In the genomic region with DNA sequence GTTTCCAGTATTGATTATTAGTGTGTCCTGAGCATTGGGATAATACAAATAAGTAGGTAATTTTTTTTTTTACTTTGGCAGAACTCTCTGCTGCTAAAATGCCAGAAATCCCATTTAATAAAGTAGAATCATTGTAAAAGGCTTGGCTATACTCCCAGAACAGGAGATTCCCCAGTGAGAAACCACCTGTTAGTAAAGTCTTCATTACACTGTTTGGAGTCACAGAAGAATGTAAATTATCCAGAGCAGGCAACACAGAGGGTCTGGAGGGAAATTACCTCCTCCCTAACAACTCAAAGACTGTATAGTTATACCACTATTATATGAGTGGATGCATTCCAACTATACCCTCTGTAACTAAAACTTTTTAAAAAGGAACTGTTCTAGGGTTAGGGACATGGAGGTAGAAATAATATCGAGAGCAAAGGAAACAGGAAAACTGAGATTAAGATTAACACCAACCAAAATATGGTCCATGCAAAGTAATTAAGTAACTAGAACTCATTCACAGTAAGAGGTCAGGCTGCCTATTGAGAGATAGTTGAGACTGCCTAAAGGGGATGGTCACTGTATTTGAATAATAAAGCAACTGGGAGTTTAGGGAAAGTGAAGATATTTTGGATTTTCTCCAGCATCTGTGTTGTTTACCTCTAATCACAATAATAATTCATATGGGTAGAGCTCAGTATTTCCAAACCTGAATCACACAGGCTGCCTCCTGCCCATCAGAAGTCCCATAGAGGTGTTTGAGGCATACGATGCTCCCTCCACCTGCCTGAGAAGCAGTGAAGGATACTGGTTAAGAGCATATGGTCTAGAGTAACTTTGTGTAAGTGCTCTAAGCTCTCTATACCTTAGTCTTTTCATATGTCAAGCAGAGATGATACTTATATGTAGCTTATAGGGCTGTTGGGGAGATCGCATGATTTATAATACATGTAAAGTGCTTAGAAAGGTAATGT, we compare ENCODE assay signal across 23 cellular contexts. TPM values are rescaled to one million over a fixed set of nuclear protein-coding genes. Genes with fewer than 3 reads are reported as not detected.
DNase-seq lines count a peak whose midpoint lies in the region; ATAC-seq and TF ChIP-seq lines count a peak whose summit lies in the region.
"Had no signal": no experiment of that assay in that cellular context is flagged by ENCODE, and none has a peak within 500 bp of the region (broad histone marks: within the 10 kb centered on the region; RNA-seq: fewer than 3 reads in every experiment).

No MANE protein-coding gene starts in this region.

- H3K4me1 Mint-ChIP-seq in WTC11, result peaks cover 32% of the 10 kb centered on the region
- H3K4me1 Mint-ChIP-seq: activated CD4-positive, alpha-beta T cell treated with anti-CD3 and anti-CD28 coated beads for 36 hours; activated naive CD4-positive, alpha-beta T cell treated with anti-CD3 and anti-CD28 coated beads, Interleukin-2, amount 50 U/mL, for 24 hours; CD4-positive, CD25-positive, alpha-beta regulatory T cell had no signal

- H3K27me3 ChIP-seq in iPS-18a (ENCODE audit: control insufficient read depth, insufficient read depth, low read length) (no peaks in the 10 kb centered on the region), Karpas-422 (ENCODE audit: low read length) (no peaks in the 10 kb centered on the region)
- H3K27me3 ChIP-seq: esophagus muscularis mucosa, gastrocnemius medialis had no signal

- ATAC-seq in WTC11 (peak; percentile 86), HG03039 (IDR thresholded peaks at IDR 0.05; ENCODE audit: unreplicated experiment) (no peak)
- ATAC-seq: activated CD4-positive, alpha-beta T cell treated with anti-CD3 and anti-CD28 coated beads for 36 hours; gastrocnemius medialis; GM12878; Right ventricle myocardium inferior; stimulated activated naive CD8-positive, alpha-beta T cell treated with anti-CD3 and anti-CD28 coated beads, Interleukin-15, Interleukin-2, amounts not matched to agents 100 U/mL and 50 U/mL, for 24 hours had no signal

- H3K4me3 ChIP-seq in iPS-18a (ENCODE audit: low read length), result peak overlapping the region; percentile 18
- no peak overlapping the region for H3K4me3 ChIP-seq in Karpas-422 (ENCODE audit: low read length)
- H3K4me3 ChIP-seq: esophagus muscularis mucosa, gastrocnemius medialis, GM12878 had no signal

- TF ChIP-seq EP300 in Ishikawa (IDR thresholded peaks at IDR 0.05; ENCODE audit: borderline replicate concordance), result peak; percentile 65; the same call in 1 of the 2 replicates

- peak overlapping the region; percentile 87 for H3K27ac Mint-ChIP-seq in WTC11
- H3K27ac Mint-ChIP-seq: activated CD4-positive, alpha-beta T cell treated with anti-CD3 and anti-CD28 coated beads for 36 hours; activated naive CD4-positive, alpha-beta T cell treated with anti-CD3 and anti-CD28 coated beads, Interleukin-2, amount 50 U/mL, for 24 hours; activated T-helper 1 cell treated with anti-CD3 and anti-CD28 coated beads, Interleukin-12 subunit alpha, Interleukin-12 subunit beta, Interleukin-2, Interleukin-4 antibody, amounts not matched to agents 30 ng/mL and 10 ng/mL and 1 ng/mL, durations not matched to agents 14 hours and 24 hours and 36 hours; CD4-positive, CD25-positive, alpha-beta regulatory T cell had no signal

- H3K9me3 Mint-ChIP-seq in WTC11, result no peaks in the 10 kb centered on the region
- H3K9me3 Mint-ChIP-seq: activated naive CD4-positive, alpha-beta T cell treated with anti-CD3 and anti-CD28 coated beads, Interleukin-2, amount 50 U/mL, for 24 hours; activated T-helper 1 cell treated with anti-CD3 and anti-CD28 coated beads, Interleukin-12 subunit alpha, Interleukin-12 subunit beta, Interleukin-2, Interleukin-4 antibody, amounts not matched to agents 30 ng/mL and 10 ng/mL and 1 ng/mL, durations not matched to agents 14 hours and 24 hours and 36 hours had no signal

- H3K9me3 ChIP-seq in iPS-18a (ENCODE audit: control insufficient read depth, low read depth, low read length) (no peaks in the 10 kb centered on the region), Karpas-422 (ENCODE audit: low read length) (no peaks in the 10 kb centered on the region)
- H3K9me3 ChIP-seq: esophagus muscularis mucosa, gastrocnemius medialis had no signal

- no peaks in the 10 kb centered on the region for H3K9me2 ChIP-seq in Karpas-422 (replicated peaks; ENCODE audit: insufficient read depth, low read length)

- no peak for TF ChIP-seq RAD21 in Ishikawa (IDR thresholded peaks at IDR 0.05; ENCODE audit: low read depth)

- no peaks in the 10 kb centered on the region for H3K79me2 ChIP-seq in Karpas-422 (ENCODE audit: low read length)

- TF ChIP-seq CTCF in WTC11 (IDR thresholded peaks at IDR 0.05) (no peak), GM10248 (IDR thresholded peaks at IDR 0.05; ENCODE audit: control extremely low read depth, extremely low read depth, low read depth, missing control alignments) (no peak)

- H3K4me2 ChIP-seq in Karpas-422 (ENCODE audit: low read depth, low read length, poor library complexity, severe bottlenecking), result no peak overlapping the region

- H3K36me3 ChIP-seq in iPS-18a (ENCODE audit: control insufficient read depth, low read depth, low read length) (no peaks in the 10 kb centered on the region), Karpas-422 (ENCODE audit: insufficient read depth, low read length) (no peaks in the 10 kb centered on the region)
- H3K36me3 ChIP-seq: esophagus muscularis mucosa, gastrocnemius medialis had no signal

- DNase-seq in DMS 273 (lab: John Stamatoyannopoulos, UW; ENCODE audit: unreplicated experiment) (peak; percentile 85), WTC11 (ENCODE audit: low spot score) (no peak), activated T-cell treated with anti-CD3 and anti-CD28 coated beads for 4 hours (no peak), GM10248 (ENCODE audit: extremely low spot score) (no peak), Karpas-422 (no peak)
- DNase-seq: activated CD4-positive, alpha-beta T cell treated with anti-CD3 and anti-CD28 coated beads for 36 hours; aorta; CD4-positive, CD25-positive, alpha-beta regulatory T cell; gastrocnemius medialis; hypothalamus; mammary epithelial cell; NCI-H82; OCI-M1; stimulated activated CD4-positive, alpha-beta T cell treated with anti-CD3 and anti-CD28 coated beads, Interleukin-4, amount 100 ng/mL, for 4 hours; stimulated activated naive CD8-positive, alpha-beta T cell treated with anti-CD3 and anti-CD28 coated beads, Interleukin-15, Interleukin-2, amounts not matched to agents 100 U/mL and 50 U/mL, for 24 hours had no signal

- CTCF ChIA-PET in WTC11 (lab: Charles Lee), result interaction anchor here (1.5 kb wide), 1 partner anchor 34 kb away, joined by 7 read pairs; a partner anchor contains a TSS
- CTCF ChIA-PET in GM10248 (lab: Yijun Ruan, JAX), result interaction anchor here (1.1 kb wide), 1 partner anchor 23 kb away, joined by 3 read pairs; no protein-coding TSS in a partner anchor

- no peak overlapping the region for H2AFZ ChIP-seq in Karpas-422 (ENCODE audit: low read length)

- H3K4me3 Mint-ChIP-seq in WTC11, result peak overlapping the region; percentile 17
- H3K4me3 Mint-ChIP-seq: activated CD4-positive, alpha-beta T cell treated with anti-CD3 and anti-CD28 coated beads for 36 hours; activated naive CD4-positive, alpha-beta T cell treated with anti-CD3 and anti-CD28 coated beads, Interleukin-2, amount 50 U/mL, for 24 hours; activated T-helper 1 cell treated with anti-CD3 and anti-CD28 coated beads, Interleukin-12 subunit alpha, Interleukin-12 subunit beta, Interleukin-2, Interleukin-4 antibody, amounts not matched to agents 30 ng/mL and 10 ng/mL and 1 ng/mL, durations not matched to agents 14 hours and 24 hours and 36 hours; CD4-positive, CD25-positive, alpha-beta regulatory T cell had no signal

- peaks cover 21% of the 10 kb centered on the region for H3K4me1 ChIP-seq in iPS-18a (ENCODE audit: control insufficient read depth, low read depth, low read length)
- no peaks in the 10 kb centered on the region for H3K4me1 ChIP-seq in Karpas-422 (ENCODE audit: low read length)
- H3K4me1 ChIP-seq: esophagus muscularis mucosa had no signal

- H3K36me3 Mint-ChIP-seq in WTC11, result no peaks in the 10 kb centered on the region
- H3K36me3 Mint-ChIP-seq: activated naive CD4-positive, alpha-beta T cell treated with anti-CD3 and anti-CD28 coated beads, Interleukin-2, amount 50 U/mL, for 24 hours; CD4-positive, CD25-positive, alpha-beta regulatory T cell had no signal

- H3K27ac ChIP-seq in iPS-18a (ENCODE audit: low read length) (no peak overlapping the region), Karpas-422 (ENCODE audit: low read length) (no peak overlapping the region)
- H3K27ac ChIP-seq: esophagus muscularis mucosa, gastrocnemius medialis had no signal

- H3K9ac ChIP-seq in iPS-18a (ENCODE audit: low read length) (no peak overlapping the region), Karpas-422 (ENCODE audit: low read length) (no peak overlapping the region)

- POLR2A ChIA-PET in WTC11 (lab: Charles Lee) (no interaction called here), GM10248 (lab: Yijun Ruan, JAX) (no interaction called here)

- peaks cover 57% of the 10 kb centered on the region for H3K27me3 Mint-ChIP-seq in WTC11 (ENCODE audit: low read depth)
- H3K27me3 Mint-ChIP-seq: activated CD4-positive, alpha-beta T cell treated with anti-CD3 and anti-CD28 coated beads for 36 hours; activated naive CD4-positive, alpha-beta T cell treated with anti-CD3 and anti-CD28 coated beads, Interleukin-2, amount 50 U/mL, for 24 hours; CD4-positive, CD25-positive, alpha-beta regulatory T cell had no signal

- H4K20me1 ChIP-seq in Karpas-422 (ENCODE audit: insufficient read depth, low read depth, low read length), result no peaks in the 10 kb centered on the region

TF ChIP-seq in Ishikawa, 13 proteins besides CTCF, POLR2A, EP300 and RAD21:
- TF ChIP-seq NFIC (IDR thresholded peaks at IDR 0.05) (peak; percentile 86), TEAD4 (IDR thresholded peaks at IDR 0.05) (0 out of 2 replicates have a peak, but pooled peaks have one; percentile 55), FOXM1 (IDR thresholded peaks at IDR 0.05; ENCODE audit: borderline replicate concordance, low read depth) (peak; percentile 47; the same call in 1 of the 2 replicates), CEBPB (IDR thresholded peaks at IDR 0.05) (no peak), TCF12 (IDR thresholded peaks at IDR 0.05; ENCODE audit: low read depth) (peak; percentile 56; the same call in 1 of the 2 replicates)

TF ChIP-seq in WTC11, 78 proteins besides CTCF, POLR2A, EP300 and RAD21 (continues in another document):
- 0 out of 2 replicates have a peak, but pooled peaks have one; percentile 6 for TF ChIP-seq ZNF423 (CRISPR knock-in tag; IDR thresholded peaks at IDR 0.05)

RNA-seq across cellular contexts. Expression of a gene that starts 34.5 kb away (rescaled TPM):
- 3.7 to 7.6 TPM (median 3.7 TPM) in 3 replicates for total RNA-seq in WTC11 (2021)
- 0.97 and 1.5 TPM in 2 replicates for total RNA-seq in Karpas-422 (2014; rRNA removed; shearing (Covaris generic); ENCODE audit: low replicate concordance)
- total RNA-seq: activated T-helper 1 cell treated with anti-CD3 and anti-CD28 coated beads, Interleukin-12 subunit alpha, Interleukin-12 subunit beta, Interleukin-2, Interleukin-4 antibody, amounts not matched to agents 30 ng/mL and 10 ng/mL and 1 ng/mL, durations not matched to agents 14 hours and 24 hours and 36 hours; CD4-positive, CD25-positive, alpha-beta regulatory T cell; GM12878 had no signal
